Comparison of ENCODE assay signal across 1 cellular context in the genomic region with DNA sequence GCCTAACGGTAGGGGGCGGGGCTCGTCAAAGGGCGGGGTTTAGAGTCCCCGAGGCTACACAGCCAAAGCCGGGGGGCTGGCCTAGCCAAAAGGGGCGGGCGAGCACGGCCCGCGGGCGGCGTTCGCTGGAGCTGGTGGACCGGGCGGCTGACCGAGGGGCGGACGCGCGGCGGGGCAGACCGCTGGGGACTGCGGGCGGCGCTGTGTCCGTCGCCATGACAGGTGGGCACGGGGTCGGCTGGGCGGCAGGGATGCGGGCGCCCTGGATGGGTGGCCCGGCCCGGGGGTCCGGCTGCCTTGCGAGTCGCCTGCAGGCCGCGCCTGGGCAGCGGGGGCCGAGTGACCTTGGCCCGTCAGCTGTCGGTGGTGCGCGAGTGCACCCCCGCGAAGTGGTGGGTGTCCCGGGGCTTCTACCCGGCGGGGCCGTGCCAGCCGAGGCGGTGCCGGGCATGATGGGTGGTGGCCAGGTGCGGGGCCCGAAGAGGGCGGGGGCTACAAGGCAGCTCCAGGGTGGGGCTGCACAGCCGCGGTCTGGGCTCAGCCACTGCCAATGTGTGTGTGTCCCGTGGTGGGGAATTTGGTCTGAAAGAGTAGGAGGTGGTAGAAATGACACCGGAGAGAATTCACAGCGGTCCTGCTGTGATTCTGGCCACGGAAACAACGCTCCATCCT.
TF ChIP-seq lines count a peak whose summit lies in the region.

A gene with protein sequence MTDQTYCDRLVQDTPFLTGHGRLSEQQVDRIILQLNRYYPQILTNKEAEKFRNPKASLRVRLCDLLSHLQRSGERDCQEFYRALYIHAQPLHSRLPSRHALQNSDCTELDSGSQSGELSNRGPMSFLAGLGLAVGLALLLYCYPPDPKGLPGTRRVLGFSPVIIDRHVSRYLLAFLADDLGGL (plus strand): TSS at position 87 of the 672 bp plus-strand sequence. CDS start 129 bp downstream, at position 216.

TF ChIP-seq in neural cell, 6 proteins besides CTCF, POLR2A, EP300 and RAD21 (continued from another document):
- TF ChIP-seq MXI1 (conservative IDR thresholded peaks at IDR 0.05; ENCODE audit: poor library complexity, severe bottlenecking) (no peak), SMC3 (conservative IDR thresholded peaks at IDR 0.05; ENCODE audit: poor library complexity) (peak; percentile 25), EZH2 (IDR thresholded peaks at IDR 0.05; ENCODE audit: borderline replicate concordance, insufficient read depth, low read length, poor library complexity, severe bottlenecking) (no peak)
